ENCODE assay signal across 21 cellular contexts in the genomic region with DNA sequence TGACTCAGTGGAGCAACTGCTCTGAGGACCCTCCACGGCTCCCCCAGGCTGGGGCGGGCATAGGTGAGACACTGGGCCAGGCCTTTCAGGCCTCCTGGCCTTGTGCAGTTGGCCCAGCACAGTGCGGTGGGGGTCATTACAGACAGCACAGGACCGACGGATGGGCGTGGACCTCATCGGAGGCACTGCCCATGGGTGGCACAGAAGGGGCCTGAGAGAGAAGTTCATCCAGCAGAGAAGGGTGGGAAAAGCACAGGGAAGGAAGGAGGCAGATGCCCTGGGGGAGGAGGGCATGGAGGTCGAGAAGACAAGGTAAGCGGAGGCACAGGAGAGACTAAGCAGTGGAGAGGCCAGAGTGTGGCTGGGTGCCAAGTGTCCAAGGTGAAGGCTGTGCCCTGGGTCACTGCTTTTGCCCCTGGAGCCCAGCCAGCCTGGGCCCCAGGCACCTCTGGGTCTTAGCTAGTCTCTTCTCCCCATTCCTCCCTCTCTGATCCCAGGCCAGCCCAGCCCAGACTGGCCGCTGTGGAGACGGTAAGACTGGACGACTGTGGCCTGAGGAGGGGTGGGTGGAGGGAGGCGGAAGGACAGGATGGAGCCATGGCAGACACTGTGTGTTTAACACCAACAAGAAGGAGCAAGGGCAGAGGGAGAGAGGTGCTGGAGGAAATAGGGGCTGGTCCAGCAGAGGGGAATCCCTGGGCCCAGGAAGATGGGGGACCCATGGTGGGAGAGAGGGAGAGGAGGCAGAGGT. TPM values are rescaled to one million over a fixed set of nuclear protein-coding genes. Genes with fewer than 3 reads are reported as not detected.
DNase-seq lines count a peak whose midpoint lies in the region; ATAC-seq and TF ChIP-seq lines count a peak whose summit lies in the region.
"Had no signal": no experiment of that assay in that cellular context is flagged by ENCODE, and none has a peak within 500 bp of the region (broad histone marks: within the 10 kb centered on the region; RNA-seq: fewer than 3 reads in every experiment).

No MANE protein-coding gene starts in this region.

- H2BK120ac ChIP-seq in mesendoderm (ENCODE audit: low read depth, low read length), result no peak overlapping the region

- no CpG with 5 or more reads among the region's 13 CpGs for WGBS in mesendoderm (ENCODE audit: extremely low coverage, insufficient coverage, low lambda C conversion rate)
- WGBS in aorta, 2 donors, result 92 to 96% methylated on average over 13 of the region's 13 CpGs
- 93% methylated on average over 8 of the region's 13 CpGs for WGBS in right lobe of liver (ENCODE audit: insufficient coverage, low coverage, low lambda C conversion rate, missing lambda C conversion rate)
- WGBS in transverse colon (ENCODE audit: low coverage in 1 of 2), 2 donors, result 91 to 93% methylated on average over 3 to 13 of the region's 13 CpGs

- no peak overlapping the region for H3K4ac ChIP-seq in mesendoderm (ENCODE audit: low read depth, low read length)

- H3K79me1 ChIP-seq in mesendoderm (ENCODE audit: low read length), result no peaks in the 10 kb centered on the region

- H3K27me3 ChIP-seq in mesendoderm (ENCODE audit: insufficient read depth, low read length, poor library complexity) (no peaks in the 10 kb centered on the region), aorta (ENCODE audit: control insufficient read depth in 1 of 2, insufficient read depth in 2 of 2, low read length in 1 of 2) (no peaks in the 10 kb centered on the region), right lobe of liver (no peaks in the 10 kb centered on the region), transverse colon (no peaks in the 10 kb centered on the region)
- H3K27me3 ChIP-seq: pancreas, Peyer's patch, right atrium auricular region, SJCRH30, stomach, tibial artery had no signal

- H3K4me1 ChIP-seq in mesendoderm (ENCODE audit: control insufficient read depth, low read depth, low read length), result no peaks in the 10 kb centered on the region
- H3K4me1 ChIP-seq in aorta (ENCODE audit: control insufficient read depth in 1 of 2, insufficient read depth in 2 of 2, low read length in 2 of 2), result no peaks in the 10 kb centered on the region
- H3K4me1 ChIP-seq in right lobe of liver, result no peaks in the 10 kb centered on the region
- no peaks in the 10 kb centered on the region for H3K4me1 ChIP-seq in transverse colon
- H3K4me1 ChIP-seq: pancreas, Peyer's patch, right atrium auricular region, tibial artery had no signal

- no peak overlapping the region for H2AK5ac ChIP-seq in mesendoderm (ENCODE audit: low read length)

- H3K4me3 ChIP-seq in mesendoderm (ENCODE audit: low read length), result no peak overlapping the region
- H3K4me3 ChIP-seq in aorta (ENCODE audit: low read length in 2 of 2), result no peak overlapping the region
- H3K4me3 ChIP-seq in right lobe of liver, result no peak overlapping the region
- no peak overlapping the region for H3K4me3 ChIP-seq in transverse colon
- H3K4me3 ChIP-seq: pancreas, Peyer's patch, right atrium auricular region, SJCRH30, stomach, tibial artery had no signal

- H2BK5ac ChIP-seq in mesendoderm (ENCODE audit: low read length), result no peak overlapping the region

- intact Hi-C loops in left ventricle myocardium superior (cut with micrococcal nuclease) (no loop called here), Right ventricle myocardium inferior (cut with DNase I) (loop anchor here (10.0 kb wide), 2 partner anchors 119 to 641 kb away; no protein-coding TSS in a partner anchor), aorta (cut with DNase I) (loop anchor here (5.0 to 10.0 kb wide), 3 partner anchors 69 to 121 kb away; no protein-coding TSS in a partner anchor), right lobe of liver (cut with DNase I) (no loop called here), transverse colon (cut with DNase I; ENCODE audit: low total_unique reads) (no loop called here)

- DNase-seq in left ventricle myocardium superior (peak; percentile 23), Right ventricle myocardium inferior (ENCODE audit: missing footprints) (no peak), mesendoderm (no peak), aorta (peak; percentile 44 to 57), right lobe of liver (no peak), transverse colon (no peak)
- DNase-seq in activated naive CD8-positive, alpha-beta T cell treated with anti-CD3 and anti-CD28 coated beads for 36 hours, result no peak
- DNase-seq: effector CD4-positive, alpha-beta T cell; NCI-H1092; NCI-H524 treated with DMSO at 0.1 percent for 48 hours; tibial artery had no signal

- H4K5ac ChIP-seq in mesendoderm (ENCODE audit: low read length), result no peak overlapping the region

- H3K4me2 ChIP-seq in mesendoderm (ENCODE audit: low read length), result no peak overlapping the region

- no peaks in the 10 kb centered on the region for H3K9me3 Mint-ChIP-seq in activated naive CD8-positive, alpha-beta T cell treated with anti-CD3 and anti-CD28 coated beads for 36 hours
- H3K9me3 Mint-ChIP-seq: activated naive CD4-positive, alpha-beta T cell treated with anti-CD3 and anti-CD28 coated beads, Interleukin-2, amount 50 U/mL, for 24 hours; CD4-positive, alpha-beta T cell; naive thymus-derived CD4-positive, alpha-beta T cell; T-cell had no signal

- H3K79me2 ChIP-seq in mesendoderm (ENCODE audit: control insufficient read depth, insufficient read depth, low read length), result no peaks in the 10 kb centered on the region

- H3K27ac Mint-ChIP-seq in activated naive CD8-positive, alpha-beta T cell treated with anti-CD3 and anti-CD28 coated beads for 36 hours, result peak overlapping the region; percentile 78
- H3K27ac Mint-ChIP-seq: activated naive CD4-positive, alpha-beta T cell treated with anti-CD3 and anti-CD28 coated beads, Interleukin-2, amount 50 U/mL, for 24 hours; CD4-positive, alpha-beta T cell had no signal

- H3K27me3 Mint-ChIP-seq in activated naive CD8-positive, alpha-beta T cell treated with anti-CD3 and anti-CD28 coated beads for 36 hours, result no peaks in the 10 kb centered on the region
- H3K27me3 Mint-ChIP-seq: activated naive CD4-positive, alpha-beta T cell treated with anti-CD3 and anti-CD28 coated beads, Interleukin-2, amount 50 U/mL, for 24 hours; CD4-positive, alpha-beta T cell; naive thymus-derived CD4-positive, alpha-beta T cell; T-cell had no signal

- H3K4me3 Mint-ChIP-seq in activated naive CD8-positive, alpha-beta T cell treated with anti-CD3 and anti-CD28 coated beads for 36 hours, result no peak overlapping the region
- H3K4me3 Mint-ChIP-seq: activated naive CD4-positive, alpha-beta T cell treated with anti-CD3 and anti-CD28 coated beads, Interleukin-2, amount 50 U/mL, for 24 hours; CD4-positive, alpha-beta T cell; naive thymus-derived CD4-positive, alpha-beta T cell; T-cell had no signal

- no peak overlapping the region for H4K8ac ChIP-seq in mesendoderm (ENCODE audit: low read depth, low read length)

- no peaks in the 10 kb centered on the region for H3K36me3 Mint-ChIP-seq in activated naive CD8-positive, alpha-beta T cell treated with anti-CD3 and anti-CD28 coated beads for 36 hours
- H3K36me3 Mint-ChIP-seq: activated naive CD4-positive, alpha-beta T cell treated with anti-CD3 and anti-CD28 coated beads, Interleukin-2, amount 50 U/mL, for 24 hours; T-cell had no signal

- H3K36me3 ChIP-seq in mesendoderm (ENCODE audit: control insufficient read depth, insufficient read depth, low read length), result no peaks in the 10 kb centered on the region
- no peaks in the 10 kb centered on the region for H3K36me3 ChIP-seq in aorta (ENCODE audit: control insufficient read depth in 1 of 2, insufficient read depth in 2 of 2, low read length in 1 of 2)
- H3K36me3 ChIP-seq in right lobe of liver, result no peaks in the 10 kb centered on the region
- no peaks in the 10 kb centered on the region for H3K36me3 ChIP-seq in transverse colon
- H3K36me3 ChIP-seq: pancreas, Peyer's patch, right atrium auricular region, SJCRH30, stomach, tibial artery had no signal

- no peak for TF ChIP-seq EP300 in transverse colon (IDR thresholded peaks at IDR 0.05; ENCODE audit: low read depth)

- ATAC-seq in left ventricle myocardium superior (no peak), Right ventricle myocardium inferior (no peak), aorta (ENCODE audit: low FRiP score) (no peak), right lobe of liver (no peak)

- H3K27ac ChIP-seq in mesendoderm (ENCODE audit: low read depth, low read length), result no peak overlapping the region
- no peak overlapping the region for H3K27ac ChIP-seq in aorta (ENCODE audit: low read depth in 1 of 2, low read length in 2 of 2)
- H3K27ac ChIP-seq in right lobe of liver, result no peak overlapping the region
- no peak overlapping the region for H3K27ac ChIP-seq in transverse colon
- H3K27ac ChIP-seq: pancreas, Peyer's patch, right atrium auricular region, SJCRH30, stomach, tibial artery had no signal

- H2BK15ac ChIP-seq in mesendoderm (replicated peaks; ENCODE audit: low read depth), result no peak overlapping the region

- peak overlapping the region; percentile 15 for H3K56ac ChIP-seq in mesendoderm (ENCODE audit: low read length)

- H3K9me3 ChIP-seq in aorta (ENCODE audit: control insufficient read depth, low read length) (no peaks in the 10 kb centered on the region), right lobe of liver (no peaks in the 10 kb centered on the region), transverse colon (no peaks in the 10 kb centered on the region)
- H3K9me3 ChIP-seq: pancreas, Peyer's patch, right atrium auricular region, SJCRH30, stomach, tibial artery had no signal

- no peak overlapping the region for H3K23ac ChIP-seq in mesendoderm (ENCODE audit: low read length)

- H3K18ac ChIP-seq in mesendoderm (ENCODE audit: low read length), result no peak overlapping the region

- TF ChIP-seq CTCF in right lobe of liver (IDR thresholded peaks at IDR 0.05), result no peak
- TF ChIP-seq CTCF in transverse colon (IDR thresholded peaks at IDR 0.05), result no peak

- in situ Hi-C loops in transverse colon (cut with MboI; ENCODE audit: low pct_ligation_motif_present in 1 of 4, low pct_unique_long_range_greater_than_20kb in 1 of 4, low sequenced_read_pairs in 3 of 4), result no loop called here

- no peak for TF ChIP-seq POLR2A in right lobe of liver (IDR thresholded peaks at IDR 0.05)
- TF ChIP-seq POLR2A in transverse colon (IDR thresholded peaks at IDR 0.05), result no peak

- H3K9ac ChIP-seq in mesendoderm (ENCODE audit: low read length), result no peak overlapping the region

- peaks cover 36% of the 10 kb centered on the region for H3K4me1 Mint-ChIP-seq in activated naive CD8-positive, alpha-beta T cell treated with anti-CD3 and anti-CD28 coated beads for 36 hours

RNA-seq across cellular contexts. Expression of a gene that starts 5.7 kb away (rescaled TPM):
- total RNA-seq in left ventricle myocardium superior (not detected), Right ventricle myocardium inferior (not detected), aorta (not detected), right lobe of liver (not detected), transverse colon (not detected)
- under 1 TPM; 0.20 to 0.49 TPM for total RNA-seq in activated naive CD8-positive, alpha-beta T cell treated with anti-CD3 and anti-CD28 coated beads for 36 hours
- polyA plus RNA-seq in mesendoderm (2013, experiment 1 of 2), result not detected
- polyA plus RNA-seq in mesendoderm (2013, experiment 2 of 2), result not detected
- not detected for polyA plus RNA-seq in aorta
- total RNA-seq: CD4-positive, alpha-beta T cell; epithelial cell of proximal tubule; pancreas; Peyer's patch; right atrium auricular region; SJCRH30; stomach; T-cell had no signal
- polyA plus RNA-seq: naive thymus-derived CD4-positive, alpha-beta T cell; pancreas; stomach had no signal

RNA-seq across cellular contexts. Expression of a gene that starts 7.5 kb away (rescaled TPM):
- total RNA-seq in left ventricle myocardium superior, result not detected
- total RNA-seq in Right ventricle myocardium inferior, result not detected
- total RNA-seq in activated naive CD8-positive, alpha-beta T cell treated with anti-CD3 and anti-CD28 coated beads for 36 hours, result 100 to 1,000 TPM; 103 to 107 TPM
- polyA plus RNA-seq in mesendoderm (2013, experiment 1 of 2), result not detected
- polyA plus RNA-seq in mesendoderm (2013, experiment 2 of 2), result not detected
- total RNA-seq in aorta, result under 1 TPM in 1 of 2 donors, not detected in 1; 0.51 TPM
- polyA plus RNA-seq in aorta, result not detected
- not detected for total RNA-seq in right lobe of liver
- not detected for total RNA-seq in transverse colon
- total RNA-seq: CD4-positive, alpha-beta T cell; Peyer's patch; right atrium auricular region; SJCRH30; stomach had no signal
- polyA plus RNA-seq: naive thymus-derived CD4-positive, alpha-beta T cell; pancreas; stomach had no signal

RNA-seq across cellular contexts. Expression of a gene that starts 54.7 kb away (rescaled TPM):
- total RNA-seq in left ventricle myocardium superior, result 4.4 TPM
- 3.4 TPM for total RNA-seq in Right ventricle myocardium inferior
- total RNA-seq in activated naive CD8-positive, alpha-beta T cell treated with anti-CD3 and anti-CD28 coated beads for 36 hours, result 1 to 10 TPM; 4.6 to 5.8 TPM
- polyA plus RNA-seq in mesendoderm (2013, experiment 1 of 2), result 0.49 TPM
- 0.60 TPM for polyA plus RNA-seq in mesendoderm (2013, experiment 2 of 2)
- total RNA-seq in aorta, result 1 to 10 TPM in 1 of 2 donors, under 1 TPM in 1; 0.42 to 2.3 TPM
- polyA plus RNA-seq in aorta, result under 1 TPM; 0.03 to 0.13 TPM
- total RNA-seq in right lobe of liver, result 1 to 10 TPM; 1.3 to 6.0 (median 4.6) TPM
- total RNA-seq in transverse colon, result under 1 TPM in 2 of 4 donors, not detected in 2; 0.41 to 0.64 TPM
- total RNA-seq: SJCRH30 had no signal

Comparison
In these comparisons a context has a peak if more than half of its experiments do, and no peak if none do; other contexts are left out.
1. DNase-seq: peak in left ventricle myocardium superior (single experiment) and aorta (2 of 2); none in Right ventricle myocardium inferior (single experiment), activated naive CD8-positive, alpha-beta T cell treated with anti-CD3 and anti-CD28 coated beads for 36 hours (single experiment), mesendoderm (single experiment), right lobe of liver (0 of 3) and transverse colon (single experiment).
2. intact Hi-C loops: an anchor here in Right ventricle myocardium inferior (10.0 kb wide) and aorta (5.0 to 10.0 kb wide); none called in left ventricle myocardium superior, right lobe of liver and transverse colon.
3. RNA of a gene that starts 7.5 kb away (total RNA-seq): 103 to 107 TPM in activated naive CD8-positive, alpha-beta T cell treated with anti-CD3 and anti-CD28 coated beads for 36 hours; 0.51 TPM in aorta, not detected in left ventricle myocardium superior (single experiment), not detected in Right ventricle myocardium inferior (single experiment), not detected in right lobe of liver and not detected in transverse colon; every median in the first group is over 10 times any median in the second.